Comparison of ENCODE assay signal across 8 cellular contexts in the genomic region with DNA sequence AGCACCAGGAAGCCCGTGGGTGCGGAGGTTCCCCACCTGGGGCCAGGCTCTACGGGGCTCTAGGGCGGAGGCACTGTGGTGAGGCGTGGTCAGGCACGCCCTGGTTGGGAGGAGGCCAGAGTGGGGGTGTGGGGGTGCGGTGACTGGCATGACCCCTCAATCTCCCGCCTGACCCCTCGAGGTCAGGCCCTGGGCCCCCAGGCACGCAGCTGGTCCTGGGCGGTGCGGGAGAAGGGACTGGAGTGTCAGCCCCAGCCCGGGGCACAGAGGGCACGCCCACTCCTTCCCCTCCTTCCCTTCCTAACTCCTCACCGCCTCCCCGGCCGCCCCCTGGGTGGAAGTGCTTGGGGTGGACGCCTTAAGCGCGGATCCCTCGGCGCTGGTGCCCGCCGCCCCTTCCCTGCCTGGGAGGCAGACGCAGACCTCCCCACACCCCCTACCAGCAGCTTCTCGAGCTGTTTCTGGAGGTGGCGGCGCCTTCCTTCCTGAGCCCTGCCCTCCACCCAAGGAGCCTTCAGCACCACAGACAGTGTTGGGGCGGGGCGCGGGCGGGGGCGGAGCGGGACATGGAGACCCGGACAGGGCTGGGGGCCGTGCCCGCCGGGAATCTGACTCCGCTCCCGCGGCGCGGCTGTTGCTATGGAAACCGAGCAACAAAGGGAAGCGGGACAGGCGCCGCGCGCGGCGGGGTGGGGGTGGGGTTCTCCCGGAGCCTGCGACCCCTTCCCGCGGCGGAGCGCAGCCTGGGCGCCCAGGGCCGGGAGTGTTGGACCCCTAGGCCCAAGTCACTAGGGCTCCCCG. TPM values are rescaled to one million over a fixed set of nuclear protein-coding genes. Genes with fewer than 3 reads are reported as not detected.
DNase-seq lines count a peak whose midpoint lies in the region; ATAC-seq and TF ChIP-seq lines count a peak whose summit lies in the region.

No MANE protein-coding gene starts in this region.

- TF ChIP-seq EP300 in stomach (IDR thresholded peaks at IDR 0.05) = no peak

- H3K27ac ChIP-seq in stomach = peak overlapping the region; percentile 76 to 90 (median 77)

- CTCF ChIA-PET in BJ (lab: Yijun Ruan, JAX) = interaction anchor here (4.0 kb wide), 2 partner anchors 8 to 16 kb away, joined by 15 to 31 read pairs; no protein-coding TSS in a partner anchor

- H3K36me3 ChIP-seq in BJ (ENCODE audit: control insufficient read depth, insufficient read depth, low read length) (peaks cover 8% of the 10 kb centered on the region), stomach (peaks cover 5 to 30% (median 15%) of the 10 kb centered on the region in 4 donors)

- H3K4me3 ChIP-seq in BJ (ENCODE audit: low read depth, low read length) (peak overlapping the region; percentile 47), mononuclear cell (ENCODE audit: low read length) (peak overlapping the region; percentile 32), stomach (peak overlapping the region; percentile 61 to 86 (median 79))

- POLR2A ChIA-PET in BJ (lab: Charles Lee) = no interaction called here

- TF ChIP-seq POLR2A in erythroblast (IDR thresholded peaks at IDR 0.05; ENCODE audit: low read length) (no peak), stomach (IDR thresholded peaks at IDR 0.05) (no peak)

- ATAC-seq in GM18861 (IDR thresholded peaks at IDR 0.05; ENCODE audit: unreplicated experiment) = no peak

- H3K27me3 ChIP-seq in BJ (ENCODE audit: control insufficient read depth, insufficient read depth, low read length) (no peaks in the 10 kb centered on the region), mononuclear cell (ENCODE audit: insufficient read depth, low read length) (peaks cover 23% of the 10 kb centered on the region), stomach (peaks cover 0 to 56% (median 10%) of the 10 kb centered on the region in 3 donors)

- intact Hi-C loops in stomach (cut with DNase I; ENCODE audit: low total_unique reads) = no loop called here

- peaks cover 36% of the 10 kb centered on the region for H3K4me1 ChIP-seq in mononuclear cell (ENCODE audit: insufficient read depth, low read length)
- H3K4me1 ChIP-seq in stomach = peaks cover 58 to 94% (median 85%) of the 10 kb centered on the region in 4 donors

- WGBS in stomach, 5 donors = 0 to 4% (median 1%) methylated on average over 17 to 60 of the region's 60 CpGs

- DNase-seq in BJ (ENCODE audit: low read depth) (no peak), HS-27A (ENCODE audit: low read depth) (peak; percentile 39), NOMO-1 treated with dmso at 0.1 percent for 144 hours (lab: John Stamatoyannopoulos, UW; ENCODE audit: unreplicated experiment) (peak; percentile 8), erythroblast (lab: John Stamatoyannopoulos, UW) (peak; percentile 63), stomach (peak; percentile 85)
- peak; percentile 73 to 76 for DNase-seq in activated T-cell treated with anti-CD3 and anti-CD28 coated beads, Interleukin-2, amount 50 U/mL, for 48 hours

- no peak for TF ChIP-seq CTCF in BJ (IDR thresholded peaks at IDR 0.05; ENCODE audit: insufficient read depth, low read depth, low read length)
- no peak for TF ChIP-seq CTCF in stomach (IDR thresholded peaks at IDR 0.05)

- H3K9me3 ChIP-seq in mononuclear cell (ENCODE audit: low read depth, low read length) (no peaks in the 10 kb centered on the region), stomach (no peaks in the 10 kb centered on the region)

RNA-seq across cellular contexts. Expression of a gene that starts 0.7 kb away (rescaled TPM):
- polyA plus RNA-seq in BJ (2011; rRNA removed) = 8.0 and 19.5 TPM in 2 replicates
- polyA minus RNA-seq in BJ (2011; rRNA and poly(A)+ RNA removed) = 3.0 and 5.3 TPM in 2 replicates
- 10.8 TPM for total RNA-seq in mononuclear cell
- total RNA-seq in stomach = 100 to 1,000 TPM in 1 of 5 donors, 10 to 100 TPM in 4; 36.0 to 135 (median 72.7) TPM
- 100 to 1,000 TPM in 1 of 3 donors, 10 to 100 TPM in 2; 68.5 to 127 (median 94.7) TPM for polyA plus RNA-seq in stomach

RNA-seq across cellular contexts. Expression of a gene that starts 12.8 kb away (rescaled TPM):
- polyA plus RNA-seq in BJ (2011; rRNA removed) (0.90 and 1.4 TPM in 2 replicates), stomach (100 to 1,000 TPM in 1 of 3 donors, 10 to 100 TPM in 2; 60.1 to 149 (median 99.0) TPM)
- 3.1 and 3.9 TPM in 2 replicates for polyA minus RNA-seq in BJ (2011; rRNA and poly(A)+ RNA removed)
- total RNA-seq in mononuclear cell (88.2 TPM), stomach (10 to 100 TPM in 3 of 5 donors, 1 to 10 TPM in 1, not detected in 1; 3.5 to 95.0 (median 23.9) TPM)

RNA-seq across cellular contexts. Expression of a gene that starts 17.2 kb away (rescaled TPM):
- 3.3 and 6.4 TPM in 2 replicates for polyA plus RNA-seq in BJ (2011; rRNA removed)
- 1.3 and 2.2 TPM in 2 replicates for polyA minus RNA-seq in BJ (2011; rRNA and poly(A)+ RNA removed)
- 19.9 TPM for total RNA-seq in mononuclear cell
- 100 to 1,000 TPM in 1 of 5 donors, 10 to 100 TPM in 2, 1 to 10 TPM in 2; 3.0 to 167 (median 44.9) TPM for total RNA-seq in stomach
- polyA plus RNA-seq in stomach = 10 to 100 TPM; 13.8 to 18.8 (median 17.1) TPM

RNA-seq across cellular contexts. Expression of a gene that starts 52.5 kb away (rescaled TPM):
- polyA plus RNA-seq in BJ (2011; rRNA removed) = 4.0 and 4.6 TPM in 2 replicates
- polyA minus RNA-seq in BJ (2011; rRNA and poly(A)+ RNA removed) = 1.0 and 1.2 TPM in 2 replicates
- 1.5 TPM for total RNA-seq in mononuclear cell
- total RNA-seq in stomach = 1 to 10 TPM in 4 of 5 donors, not detected in 1; 1.3 to 8.2 (median 2.1) TPM
- 1 to 10 TPM in 2 of 3 donors, under 1 TPM in 1; 0.93 to 4.2 (median 1.2) TPM for polyA plus RNA-seq in stomach

RNA-seq across cellular contexts. Expression of a gene that starts 54.2 kb away (rescaled TPM):
- polyA plus RNA-seq in BJ (2011; rRNA removed) (40.3 and 48.8 TPM in 2 replicates), stomach (10 to 100 TPM; 24.9 to 57.1 (median 40.3) TPM)
- polyA minus RNA-seq in BJ (2011; rRNA and poly(A)+ RNA removed) = 47.8 and 51.7 TPM in 2 replicates
- total RNA-seq in mononuclear cell (33.9 TPM), stomach (100 to 1,000 TPM in 2 of 5 donors, 10 to 100 TPM in 3; 49.8 to 183 (median 85.5) TPM)
